ENCODE assay signal across 22 cellular contexts in genomic region chr1:8159470-8160024, GRCh38.
"Had no signal": no experiment of that assay in that cellular context is flagged by ENCODE, and none has a peak within 500 bp of the region (broad histone marks: within the 10 kb centered on the region; RNA-seq: fewer than 3 reads in every experiment).

No MANE protein-coding gene starts in this region.

- H3K4me1 ChIP-seq: prostate gland, tibial artery, vagina had no signal

- H3K9me3 Mint-ChIP-seq: stimulated activated memory B cell treated with anti-CD40 and anti-IgM and Interleukin-4, amounts not matched to agents 10 μg/mL and 1 μg/mL and 100 μg/mL, for 72 hours; stimulated activated naive CD8-positive, alpha-beta T cell treated with anti-CD3 and anti-CD28 coated beads, Interleukin-15, Interleukin-2, amounts not matched to agents 100 ng/mL and 50 ng/mL, for 24 hours had no signal

- H3K36me3 ChIP-seq: heart left ventricle, prostate gland, spleen, tibial artery, upper lobe of right lung, vagina had no signal

- H3K27ac ChIP-seq: heart left ventricle, parathyroid adenoma, prostate gland, spleen, tibial artery, upper lobe of right lung, vagina had no signal

- ATAC-seq: heart left ventricle; naive thymus-derived CD4-positive, alpha-beta T cell; sciatic nerve; stimulated activated memory B cell treated with anti-CD40 and anti-IgM and Interleukin-4, amounts not matched to agents 10 μg/mL and 1 μg/mL and 100 μg/mL, for 72 hours; upper lobe of right lung had no signal

- H3K4me3 Mint-ChIP-seq: endodermal cell; naive thymus-derived CD4-positive, alpha-beta T cell; nephron progenitor cell; stimulated activated memory B cell treated with anti-CD40 and anti-IgM and Interleukin-4, amounts not matched to agents 10 μg/mL and 1 μg/mL and 100 μg/mL, for 72 hours; stimulated activated naive CD8-positive, alpha-beta T cell treated with anti-CD3 and anti-CD28 coated beads, Interleukin-15, Interleukin-2, amounts not matched to agents 100 ng/mL and 50 ng/mL, for 24 hours had no signal

- H3K79me2 ChIP-seq: parathyroid adenoma had no signal

- H3K27ac Mint-ChIP-seq: endodermal cell; nephron progenitor cell; stimulated activated memory B cell treated with anti-CD40 and anti-IgM and Interleukin-4, amounts not matched to agents 10 μg/mL and 1 μg/mL and 100 μg/mL, for 72 hours had no signal

- FAIRE-seq: endothelial cell of umbilical vein, islet of Langerhans had no signal

- H3K36me3 Mint-ChIP-seq: stimulated activated memory B cell treated with anti-CD40 and anti-IgM and Interleukin-4, amounts not matched to agents 10 μg/mL and 1 μg/mL and 100 μg/mL, for 72 hours had no signal

- H3K27me3 ChIP-seq: heart left ventricle, tibial artery, upper lobe of right lung, vagina had no signal

- DNase-seq: effector CD4-positive, alpha-beta T cell; endodermal cell; foreskin melanocyte; heart left ventricle; hippocampal formation; kidney glomerular epithelial cell; naive thymus-derived CD4-positive, alpha-beta T cell; nephron progenitor cell; spleen; stimulated activated CD4-positive, alpha-beta T cell treated with anti-CD3 and anti-CD28 coated beads, Interleukin-15, amount 100 ng/mL, for 24 hours; stimulated activated CD4-positive, alpha-beta T cell treated with anti-CD3 and anti-CD28 coated beads, Interleukin-1b, Interleukin-23, amount 100 ng/mL, for 48 hours; stimulated activated CD4-positive, alpha-beta T cell treated with anti-CD3 and anti-CD28 coated beads, Interleukin-4, amount 100 ng/mL, for 24 hours; tibial artery; upper lobe of right lung had no signal

- H2AFZ ChIP-seq: parathyroid adenoma had no signal

- H3K4me3 ChIP-seq: heart left ventricle, prostate gland, spleen, tibial artery, upper lobe of right lung, vagina had no signal

- H3K9me3 ChIP-seq: heart left ventricle, prostate gland, spleen, tibial artery, upper lobe of right lung, vagina had no signal

- H3K9ac ChIP-seq: parathyroid adenoma had no signal
